16 cellular contexts compared by ENCODE assay signal in the genomic region with DNA sequence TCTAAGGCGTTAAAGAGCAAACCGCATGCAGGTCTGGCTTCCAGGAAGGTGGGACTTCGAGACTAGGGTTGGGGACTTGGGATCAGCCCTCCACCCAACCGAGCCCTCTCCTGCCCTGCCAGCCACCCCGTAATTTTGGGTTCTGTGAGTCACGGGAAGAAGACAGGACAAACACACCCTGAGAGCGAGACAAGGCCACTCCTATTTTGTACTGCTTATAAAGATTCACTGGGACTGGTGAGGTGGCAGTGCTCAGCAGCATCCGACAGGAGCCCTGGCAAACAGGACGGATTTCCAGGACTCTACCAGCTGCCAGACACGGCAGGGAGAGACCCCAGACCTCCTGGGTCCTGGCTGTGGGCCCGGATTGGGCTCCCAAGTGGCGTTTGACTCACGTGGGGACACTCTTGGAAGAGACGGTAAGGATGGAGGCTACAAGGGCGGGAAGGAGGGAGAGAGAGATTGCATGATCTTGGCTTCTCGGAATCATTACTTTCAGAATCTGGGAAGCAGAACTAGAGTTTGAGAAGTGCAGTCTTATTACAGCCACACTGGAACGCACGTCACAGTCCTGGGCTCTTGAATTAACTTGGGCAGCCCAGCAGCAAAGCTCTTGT. TPM values are rescaled to one million over a fixed set of nuclear protein-coding genes. Genes with fewer than 3 reads are reported as not detected.
A peak's percentile ranks its signal among the peaks of the same experiment; 100 is the strongest.
DNase-seq lines count a peak whose midpoint lies in the region; ATAC-seq and TF ChIP-seq lines count a peak whose summit lies in the region.
"Had no signal": no experiment of that assay in that cellular context is flagged by ENCODE, and none has a peak within 500 bp of the region (broad histone marks: within the 10 kb centered on the region; RNA-seq: fewer than 3 reads in every experiment).

C5AR2 (plus strand) TSS at position 245 of the 617 bp plus-strand sequence. CDS start 8,625 bp downstream, outside the sequence.

- peak; percentile 10 for ATAC-seq in left lung

- H3K36me3 Mint-ChIP-seq in MCF 10A (ENCODE audit: insufficient read depth, unreplicated experiment) (peaks cover 9% of the 10 kb centered on the region), mesothelial cell of epicardium (no peaks in the 10 kb centered on the region)

- TF ChIP-seq POLR2A in spleen (IDR thresholded peaks at IDR 0.05) = no peak

- CTCF ChIA-PET in MCF 10A (lab: Yijun Ruan, JAX) = interaction anchor here (0.7 to 4.0 kb wide), 4 partner anchors 16 to 670 kb away, joined by 3 to 19 read pairs (median 7); partner anchors contain the start of gene DHX34

- BruUV-seq in MCF 10A (replicated peaks; lab: Mats Ljungman, UMichigan) = no TSS peak

- no peak for TF ChIP-seq CTCF in HL-60 (IDR thresholded peaks at IDR 0.05; ENCODE audit: insufficient read depth, low read length)
- no peak for TF ChIP-seq CTCF in MCF 10A (IDR thresholded peaks at IDR 0.05; ENCODE audit: unreplicated experiment)
- no peak for TF ChIP-seq CTCF in left lung (IDR thresholded peaks at IDR 0.05)
- no peak for TF ChIP-seq CTCF in spleen (IDR thresholded peaks at IDR 0.05 in 8 of 11, conservative IDR thresholded peaks at IDR 0.05 in 3 of 11)
- TF ChIP-seq CTCF in mesothelial cell of epicardium (IDR thresholded peaks at IDR 0.05; ENCODE audit: unreplicated experiment) = no peak

- DNase-seq in HL-60 (ENCODE audit: low read depth in 1 of 2, low spot score in 1 of 2) (no peak), MCF 10A (ENCODE audit: unreplicated experiment) (peak; percentile 54), left lung (peak in 1 of 2 donors; percentile 37), spleen (no peak), NCI-H69 (lab: John Stamatoyannopoulos, UW) (no peak), mesothelial cell of epicardium (ENCODE audit: low spot score in 2 of 2, unreplicated experiment in 2 of 2) (no peak), mucosa of gallbladder (ENCODE audit: low spot score) (no peak)
- DNase-seq in stimulated activated CD4-positive, alpha-beta T cell treated with anti-CD3 and anti-CD28 coated beads, Interleukin-2, amount 100 ng/mL, for 24 hours = no peak
- DNase-seq: activated B cell treated with CpG ODN at 0.5 μM for 24 hours; activated T-cell treated with anti-CD3 and anti-CD28 coated beads, Interleukin-2, amount 50 U/mL, for 1 hour; COR-L47; MV-4-11; NCI-H510A; SIG-M5; stimulated activated CD4-positive, alpha-beta T cell treated with anti-CD3 and anti-CD28 coated beads, Interleukin-4, amount 100 ng/mL, for 1 hour had no signal

- H3K27me3 ChIP-seq in HL-60 (ENCODE audit: insufficient read depth, poor library complexity, severe bottlenecking) = no peaks in the 10 kb centered on the region
- no peaks in the 10 kb centered on the region for H3K27me3 ChIP-seq in left lung
- H3K27me3 ChIP-seq in spleen (replicated peaks in 1 of 7) = peaks cover 0 to 5% (median 0%) of the 10 kb centered on the region in 7 donors

- POLR2A ChIA-PET in MCF 10A (lab: Yijun Ruan, JAX) = interaction anchor here (0.5 to 1.0 kb wide), 2 partner anchors 12 to 17 kb away, joined by 4 to 8 read pairs; partner anchors contain the start of gene DHX34

- H3K4me1 ChIP-seq in left lung = peaks cover 0 to 50% of the 10 kb centered on the region in 2 donors
- peaks cover 0 to 56% (median 23%) of the 10 kb centered on the region in 6 donors for H3K4me1 ChIP-seq in spleen

- peak within 1 kb of the TSS; percentile 72 for H3K27ac Mint-ChIP-seq in MCF 10A (ENCODE audit: low read depth, unreplicated experiment)
- H3K27ac Mint-ChIP-seq in mesothelial cell of epicardium = no peak within 1 kb of the TSS
- H3K27ac Mint-ChIP-seq: activated B cell treated with CpG ODN at 0.5 μM for 24 hours; stimulated activated naive CD8-positive, alpha-beta T cell treated with anti-CD3 and anti-CD28 coated beads, Interleukin-15, Interleukin-2, amounts not matched to agents 100 ng/mL and 50 ng/mL, for 24 hours had no signal

- H3K4me1 Mint-ChIP-seq in MCF 10A (ENCODE audit: insufficient read depth, unreplicated experiment) (peaks cover 9% of the 10 kb centered on the region), mesothelial cell of epicardium (no peaks in the 10 kb centered on the region)

- peak within 1 kb of the TSS; percentile 67 for H3K4me3 Mint-ChIP-seq in MCF 10A (ENCODE audit: unreplicated experiment)
- H3K4me3 Mint-ChIP-seq in mesothelial cell of epicardium = no peak within 1 kb of the TSS
- H3K4me3 Mint-ChIP-seq: activated B cell treated with CpG ODN at 0.5 μM for 24 hours; stimulated activated naive CD8-positive, alpha-beta T cell treated with anti-CD3 and anti-CD28 coated beads, Interleukin-15, Interleukin-2, amounts not matched to agents 100 ng/mL and 50 ng/mL, for 24 hours had no signal

- no peaks in the 10 kb centered on the region for H3K36me3 ChIP-seq in left lung
- H3K36me3 ChIP-seq in spleen = no peaks in the 10 kb centered on the region

- H3K9me3 ChIP-seq in left lung (no peaks in the 10 kb centered on the region), spleen (no peaks in the 10 kb centered on the region)

- intact Hi-C loops in MCF 10A (cut with micrococcal nuclease) (no loop called here), left lung (cut with DNase I) (no loop called here), spleen (cut with DNase I; ENCODE audit: low total_unique reads) (no loop called here)

- WGBS in spleen, 5 donors = 58 to 73% (median 67%) methylated on average over 18 of the region's 18 CpGs

- H3K27me3 Mint-ChIP-seq in MCF 10A (ENCODE audit: insufficient read depth, unreplicated experiment) (no peaks in the 10 kb centered on the region), mesothelial cell of epicardium (ENCODE audit: low read depth) (peaks cover 8% of the 10 kb centered on the region)
- H3K27me3 Mint-ChIP-seq: stimulated activated naive CD8-positive, alpha-beta T cell treated with anti-CD3 and anti-CD28 coated beads, Interleukin-15, Interleukin-2, amounts not matched to agents 100 ng/mL and 50 ng/mL, for 24 hours had no signal

- H3K4me3 ChIP-seq in HL-60 (replicated peaks; ENCODE audit: insufficient read depth, low read length) = no peak within 1 kb of the TSS
- H3K4me3 ChIP-seq in left lung = no peak within 1 kb of the TSS
- peak within 1 kb of the TSS in 2 of 8 donors; percentile 13 to 50 for H3K4me3 ChIP-seq in spleen

- H3K9me3 Mint-ChIP-seq in MCF 10A (ENCODE audit: unreplicated experiment) = no peaks in the 10 kb centered on the region
- no peaks in the 10 kb centered on the region for H3K9me3 Mint-ChIP-seq in mesothelial cell of epicardium
- H3K9me3 Mint-ChIP-seq: activated B cell treated with CpG ODN at 0.5 μM for 24 hours; stimulated activated naive CD8-positive, alpha-beta T cell treated with anti-CD3 and anti-CD28 coated beads, Interleukin-15, Interleukin-2, amounts not matched to agents 100 ng/mL and 50 ng/mL, for 24 hours had no signal

- H3K27ac ChIP-seq in HL-60 (replicated peaks) (peak within 1 kb of the TSS; percentile 73), left lung (peak within 1 kb of the TSS; percentile 67 to 86), spleen (peak within 1 kb of the TSS; percentile 40 to 89 (median 82))

RNA-seq across cellular contexts. Expression of gene C5AR2, which starts in this region (rescaled TPM):
- total RNA-seq in MCF 10A (2022) (2.4 and 2.8 TPM in 2 replicates), left lung (10 to 100 TPM in 1 of 2 donors, 1 to 10 TPM in 1; 3.4 to 11.2 TPM), spleen (10 to 100 TPM; 24.7 to 55.7 (median 28.3) TPM), mesothelial cell of epicardium (not detected in 3 replicates), mucosa of gallbladder (1.6 TPM)
- polyA plus RNA-seq in spleen = 1 to 10 TPM; 1.3 to 2.7 (median 1.5) TPM
